Comparison of ENCODE assay signal across 8 cellular contexts in genomic region chr4:173307778-173308177, GRCh38.
"Had no signal": no experiment of that assay in that cellular context is flagged by ENCODE, and none has a peak within 500 bp of the region (broad histone marks: within the 10 kb centered on the region; RNA-seq: fewer than 3 reads in every experiment).

No MANE protein-coding gene starts in this region.

- H3K27me3 Mint-ChIP-seq: IgD-negative memory B cell had no signal

- DNase-seq: GOT3, H9, HCEC 1CT, KBM-7 had no signal

- H3K4me2 ChIP-seq: KMS-11 had no signal

- FAIRE-seq: H54, HTR-8/SVneo had no signal

- H3K9ac ChIP-seq: KMS-11 had no signal

- H3K27ac Mint-ChIP-seq: IgD-negative memory B cell had no signal

- H3K27ac ChIP-seq: KMS-11 had no signal

- H3K4me3 Mint-ChIP-seq: H9, IgD-negative memory B cell had no signal
